8 cellular contexts compared by ENCODE assay signal in genomic region chr6:42021847-42022754, GRCh38. TPM values are rescaled to one million over a fixed set of nuclear protein-coding genes. Genes with fewer than 3 reads are reported as not detected.
DNase-seq lines count a peak whose midpoint lies in the region; ATAC-seq and TF ChIP-seq lines count a peak whose summit lies in the region.

No MANE protein-coding gene starts in this region.

- intact Hi-C loops in activated T-helper 1 cell treated with anti-CD3 and anti-CD28 coated beads, Interleukin-12 subunit alpha, Interleukin-12 subunit beta, Interleukin-2, Interleukin-4 antibody, amounts not matched to agents 30 ng/mL and 10 ng/mL and 1 ng/mL, durations not matched to agents 14 hours and 24 hours and 36 hours (cut with micrococcal nuclease) = loop anchor here (1.0 kb wide), 2 partner anchors 9 to 17 kb away; no protein-coding TSS in a partner anchor

- H3K79me2 ChIP-seq in osteoblast (ENCODE audit: insufficient read depth, low read length) = no peaks in the 10 kb centered on the region

- H3K36me3 ChIP-seq in osteoblast (ENCODE audit: insufficient read depth, low read length) (no peaks in the 10 kb centered on the region), WERI-Rb-1 (no peaks in the 10 kb centered on the region)

- H3K4me3 Mint-ChIP-seq in activated T-helper 1 cell treated with anti-CD3 and anti-CD28 coated beads, Interleukin-12 subunit alpha, Interleukin-12 subunit beta, Interleukin-2, Interleukin-4 antibody, amounts not matched to agents 30 ng/mL and 10 ng/mL and 1 ng/mL, durations not matched to agents 14 hours and 24 hours and 36 hours = peak overlapping the region; percentile 77
- H3K4me3 Mint-ChIP-seq in endothelial cell (ENCODE audit: unreplicated experiment) = no peak overlapping the region

- DNase-seq in activated T-helper 1 cell treated with anti-CD3 and anti-CD28 coated beads, Interleukin-12 subunit alpha, Interleukin-12 subunit beta, Interleukin-2, Interleukin-4 antibody, amounts not matched to agents 30 ng/mL and 10 ng/mL and 1 ng/mL, durations not matched to agents 14 hours and 24 hours and 36 hours (ENCODE audit: low spot score) = peak; percentile 59
- peak; percentile 80 for DNase-seq in osteoblast (ENCODE audit: insufficient read length, low spot score, missing footprints)
- no peak for DNase-seq in iPS-NIHi11 (ENCODE audit: low spot score)
- no peak for DNase-seq in endothelial cell (ENCODE audit: low spot score)
- DNase-seq in WERI-Rb-1 = no peak

- ATAC-seq in HG03432 (IDR thresholded peaks at IDR 0.05; ENCODE audit: unreplicated experiment) = peak; percentile 42
- no peak for ATAC-seq in GM19328 (IDR thresholded peaks at IDR 0.05; ENCODE audit: unreplicated experiment)

- H4K20me1 ChIP-seq in osteoblast (ENCODE audit: insufficient read depth, low read length) = no peaks in the 10 kb centered on the region

- peak overlapping the region; percentile 99 for H3K27ac Mint-ChIP-seq in activated T-helper 1 cell treated with anti-CD3 and anti-CD28 coated beads, Interleukin-12 subunit alpha, Interleukin-12 subunit beta, Interleukin-2, Interleukin-4 antibody, amounts not matched to agents 30 ng/mL and 10 ng/mL and 1 ng/mL, durations not matched to agents 14 hours and 24 hours and 36 hours
- no peak overlapping the region for H3K27ac Mint-ChIP-seq in endothelial cell (ENCODE audit: unreplicated experiment)

- H3K4me2 ChIP-seq in osteoblast (ENCODE audit: insufficient read depth, low read length) = no peak overlapping the region

- no peak overlapping the region for H2AFZ ChIP-seq in osteoblast (ENCODE audit: low read length)

- H3K4me3 ChIP-seq in osteoblast (ENCODE audit: insufficient read depth, low read length) = no peak overlapping the region
- H3K4me3 ChIP-seq in WERI-Rb-1 (ENCODE audit: low read depth, low read length) = no peak overlapping the region

- peaks cover 5% of the 10 kb centered on the region for H3K4me1 ChIP-seq in osteoblast (ENCODE audit: insufficient read depth, low read length)

- H3K9me3 ChIP-seq in osteoblast (ENCODE audit: low read depth, low read length) (no peaks in the 10 kb centered on the region), WERI-Rb-1 (ENCODE audit: severe bottlenecking) (no peaks in the 10 kb centered on the region)

- peaks cover under 1% of the 10 kb centered on the region for H3K27me3 Mint-ChIP-seq in activated T-helper 1 cell treated with anti-CD3 and anti-CD28 coated beads, Interleukin-12 subunit alpha, Interleukin-12 subunit beta, Interleukin-2, Interleukin-4 antibody, amounts not matched to agents 30 ng/mL and 10 ng/mL and 1 ng/mL, durations not matched to agents 14 hours and 24 hours and 36 hours (ENCODE audit: insufficient read depth)
- H3K27me3 Mint-ChIP-seq in endothelial cell (ENCODE audit: unreplicated experiment) = no peaks in the 10 kb centered on the region

- H3K27ac ChIP-seq in osteoblast (ENCODE audit: low read depth, low read length) (no peak overlapping the region), WERI-Rb-1 (no peak overlapping the region)

- H3K36me3 Mint-ChIP-seq in activated T-helper 1 cell treated with anti-CD3 and anti-CD28 coated beads, Interleukin-12 subunit alpha, Interleukin-12 subunit beta, Interleukin-2, Interleukin-4 antibody, amounts not matched to agents 30 ng/mL and 10 ng/mL and 1 ng/mL, durations not matched to agents 14 hours and 24 hours and 36 hours (ENCODE audit: low read depth) = peaks cover 20% of the 10 kb centered on the region
- no peaks in the 10 kb centered on the region for H3K36me3 Mint-ChIP-seq in endothelial cell (ENCODE audit: low read depth, unreplicated experiment)

- H3K4me1 Mint-ChIP-seq in activated T-helper 1 cell treated with anti-CD3 and anti-CD28 coated beads, Interleukin-12 subunit alpha, Interleukin-12 subunit beta, Interleukin-2, Interleukin-4 antibody, amounts not matched to agents 30 ng/mL and 10 ng/mL and 1 ng/mL, durations not matched to agents 14 hours and 24 hours and 36 hours (ENCODE audit: low read depth) = peaks cover 60% of the 10 kb centered on the region
- H3K4me1 Mint-ChIP-seq in endothelial cell (ENCODE audit: unreplicated experiment) = peaks cover 4% of the 10 kb centered on the region

- TF ChIP-seq CTCF in GM12874 (IDR thresholded peaks at IDR 0.05; ENCODE audit: insufficient read depth, low read depth, low read length) (0 out of 2 replicates have a peak, but pooled peaks have one; percentile 11), osteoblast (IDR thresholded peaks at IDR 0.05; ENCODE audit: extremely low read depth, low read depth, low read length) (no peak), endothelial cell (IDR thresholded peaks at IDR 0.05; ENCODE audit: unreplicated experiment) (no peak), WERI-Rb-1 (IDR thresholded peaks at IDR 0.05; ENCODE audit: low read depth, low read length) (no peak)

- H3K27me3 ChIP-seq in osteoblast (ENCODE audit: insufficient read depth, low read length) (no peaks in the 10 kb centered on the region), WERI-Rb-1 (ENCODE audit: insufficient read depth, low read depth, severe bottlenecking) (no peaks in the 10 kb centered on the region)

- no peaks in the 10 kb centered on the region for H3K9me3 Mint-ChIP-seq in activated T-helper 1 cell treated with anti-CD3 and anti-CD28 coated beads, Interleukin-12 subunit alpha, Interleukin-12 subunit beta, Interleukin-2, Interleukin-4 antibody, amounts not matched to agents 30 ng/mL and 10 ng/mL and 1 ng/mL, durations not matched to agents 14 hours and 24 hours and 36 hours
- no peaks in the 10 kb centered on the region for H3K9me3 Mint-ChIP-seq in endothelial cell (ENCODE audit: unreplicated experiment)

RNA-seq across cellular contexts. Expression of gene TAF8, which starts 28.2 kb away (rescaled TPM):
- total RNA-seq in activated T-helper 1 cell treated with anti-CD3 and anti-CD28 coated beads, Interleukin-12 subunit alpha, Interleukin-12 subunit beta, Interleukin-2, Interleukin-4 antibody, amounts not matched to agents 30 ng/mL and 10 ng/mL and 1 ng/mL, durations not matched to agents 14 hours and 24 hours and 36 hours = 36.7 and 38.3 TPM in 2 replicates
- total RNA-seq in osteoblast (16.3 and 16.5 TPM in 2 replicates), endothelial cell (ENCODE audit: unreplicated experiment) (21.9 TPM)

Comparison
In these comparisons a context has a peak if more than half of its experiments do, and no peak if none do; other contexts are left out.
1. DNase-seq: peak in activated T-helper 1 cell treated with anti-CD3 and anti-CD28 coated beads, Interleukin-12 subunit alpha, Interleukin-12 subunit beta, Interleukin-2, Interleukin-4 antibody, amounts not matched to agents 30 ng/mL and 10 ng/mL and 1 ng/mL, durations not matched to agents 14 hours and 24 hours and 36 hours (single experiment) and osteoblast (single experiment); none in iPS-NIHi11 (single experiment), endothelial cell (single experiment) and WERI-Rb-1 (single experiment).